11 cellular contexts compared by ENCODE assay signal in genomic region chr5:68033961-68034581, GRCh38.
DNase-seq lines count a peak whose midpoint lies in the region; ATAC-seq and TF ChIP-seq lines count a peak whose summit lies in the region.
"Had no signal": no experiment of that assay in that cellular context is flagged by ENCODE, and none has a peak within 500 bp of the region (broad histone marks: within the 10 kb centered on the region; RNA-seq: fewer than 3 reads in every experiment).

No MANE protein-coding gene starts in this region.

- no peak overlapping the region for H3K4me3 ChIP-seq in colonic mucosa
- no peak overlapping the region for H3K4me3 ChIP-seq in thyroid gland (replicated peaks in 1 of 3)
- no peak overlapping the region for H3K4me3 ChIP-seq in lower leg skin (ENCODE audit: low read depth, poor library complexity, severe bottlenecking)

- WGBS in thyroid gland, 2 donors: 80 to 81% methylated on average over 4 of the region's 4 CpGs
- 84 to 87% methylated on average over 4 of the region's 4 CpGs for WGBS in lower leg skin, 2 donors

- H3K27me3 ChIP-seq in colonic mucosa (no peaks in the 10 kb centered on the region), thyroid gland (no peaks in the 10 kb centered on the region)
- H3K27me3 ChIP-seq: neutrophil had no signal

- peak; percentile 61 for DNase-seq in colonic mucosa
- peak; percentile 32 for DNase-seq in kidney glomerular epithelial cell (lab: John Stamatoyannopoulos, UW)
- peak; percentile 73 to 78 for DNase-seq in thyroid gland
- no peak for DNase-seq in lower leg skin (ENCODE audit: low spot score in 2 of 2)
- no peak for DNase-seq in stimulated activated CD4-positive, alpha-beta T cell treated with anti-CD3 and anti-CD28 coated beads, Interleukin-2, amount 100 ng/mL, for 48 hours
- DNase-seq: DMS79 treated with DMSO at 0.1 percent for 48 hours, NCI-H510A had no signal

- peaks cover 5% of the 10 kb centered on the region for H3K4me1 ChIP-seq in colonic mucosa
- H3K4me1 ChIP-seq in thyroid gland: peaks cover 6 to 9% of the 10 kb centered on the region in 2 donors

- no peak for TF ChIP-seq RAD21 in Ishikawa (IDR thresholded peaks at IDR 0.05; ENCODE audit: low read depth)

- H3K27ac ChIP-seq in colonic mucosa (no peak overlapping the region), thyroid gland (peak overlapping the region; percentile 10 to 66 (median 11))
- H3K27ac ChIP-seq: neutrophil had no signal

- TF ChIP-seq EP300 in Ishikawa (IDR thresholded peaks at IDR 0.05; ENCODE audit: borderline replicate concordance): no peak

- no peaks in the 10 kb centered on the region for H3K9me3 ChIP-seq in colonic mucosa
- H3K9me3 ChIP-seq in thyroid gland: no peaks in the 10 kb centered on the region
- H3K9me3 ChIP-seq: neutrophil had no signal

- intact Hi-C loops in colonic mucosa (cut with DNase I) (no loop called here), thyroid gland (cut with DNase I) (no loop called here), lower leg skin (cut with DNase I; ENCODE audit: low total_unique reads) (no loop called here)

- TF ChIP-seq POLR2A in thyroid gland (IDR thresholded peaks at IDR 0.05) (no peak), lower leg skin (IDR thresholded peaks at IDR 0.05) (no peak)

- no peak overlapping the region for H3K9ac ChIP-seq in colonic mucosa (ENCODE audit: low read depth in 2 of 2, low read length in 2 of 2)

- no peak for TF ChIP-seq CTCF in colonic mucosa (IDR thresholded peaks at IDR 0.05)
- TF ChIP-seq CTCF in thyroid gland (IDR thresholded peaks at IDR 0.05): no peak
- no peak for TF ChIP-seq CTCF in lower leg skin (IDR thresholded peaks at IDR 0.05)

- no peak for ATAC-seq in GM18861 (IDR thresholded peaks at IDR 0.05; ENCODE audit: unreplicated experiment)
- ATAC-seq: stimulated activated effector memory CD8-positive, alpha-beta T cell treated with anti-CD3 and anti-CD28 coated beads, Interleukin-12 subunit alpha, Interleukin-12 subunit beta, amount 100 ng/mL, for 72 hours had no signal

- H3K36me3 ChIP-seq in colonic mucosa (no peaks in the 10 kb centered on the region), thyroid gland (no peaks in the 10 kb centered on the region)
- H3K36me3 ChIP-seq: neutrophil had no signal

TF ChIP-seq in Ishikawa, 13 proteins besides CTCF, POLR2A, EP300 and RAD21:
- no peak for TF ChIP-seq FOXM1 (IDR thresholded peaks at IDR 0.05; ENCODE audit: borderline replicate concordance, low read depth)
- TF ChIP-seq NFIC (IDR thresholded peaks at IDR 0.05): peak; percentile 45; the same call in 1 of the 2 replicates

Comparison
In these comparisons a context has a peak if more than half of its experiments do, and no peak if none do; other contexts are left out.
1. DNase-seq: peak in colonic mucosa (single experiment), kidney glomerular epithelial cell (single experiment) and thyroid gland (2 of 2); none in lower leg skin (0 of 2) and stimulated activated CD4-positive, alpha-beta T cell treated with anti-CD3 and anti-CD28 coated beads, Interleukin-2, amount 100 ng/mL, for 48 hours (0 of 2).